Comparison of ENCODE assay signal across 22 cellular contexts in the genomic region with DNA sequence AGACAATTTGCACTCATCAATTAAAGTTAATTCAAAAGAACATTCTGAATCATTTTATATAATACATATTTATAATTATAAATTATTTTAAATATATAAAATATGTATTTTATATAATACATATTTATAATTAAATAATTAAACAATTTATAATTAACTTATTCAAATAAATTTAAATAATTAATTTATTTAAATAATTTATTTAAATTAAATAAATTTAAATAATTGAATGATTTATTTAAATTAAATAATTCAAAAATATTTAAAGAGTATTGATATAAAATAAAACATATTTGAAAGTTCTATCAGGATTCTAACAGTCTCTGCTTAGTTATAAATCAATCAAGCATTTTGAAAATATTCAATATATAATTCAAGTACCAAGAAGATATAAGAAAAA.
DNase-seq lines count a peak whose midpoint lies in the region; ATAC-seq, FAIRE-seq and TF ChIP-seq lines count a peak whose summit lies in the region.
"Had no signal": no experiment of that assay in that cellular context is flagged by ENCODE, and none has a peak within 500 bp of the region (broad histone marks: within the 10 kb centered on the region; RNA-seq: fewer than 3 reads in every experiment).

No MANE protein-coding gene starts in this region.

- no TSS peak for BruUV-seq in K562 (replicated peaks; lab: Mats Ljungman, UMichigan)

- no peaks in the 10 kb centered on the region for H3K36me3 ChIP-seq in K562 (ENCODE audit: control insufficient read depth, insufficient read depth, low read length)
- H3K36me3 ChIP-seq: BE2C had no signal

- H3K27me3 ChIP-seq in K562 (ENCODE audit: control insufficient read depth in 2 of 2, insufficient read depth in 2 of 2, low read length in 2 of 2), result no peaks in the 10 kb centered on the region
- H3K27me3 ChIP-seq: BE2C had no signal

- no peaks in the 10 kb centered on the region for H3K79me2 ChIP-seq in K562 (ENCODE audit: control insufficient read depth, insufficient read depth, low read length)

- no peaks in the 10 kb centered on the region for H3K36me3 Mint-ChIP-seq in CD14-positive monocyte
- no peaks in the 10 kb centered on the region for H3K36me3 Mint-ChIP-seq in natural killer cell treated with Interleukin-12 subunit alpha and Interleukin-12 subunit beta and Interleukin-15 and Interleukin-18, amount 100 ng/mL, for 72 hours
- H3K36me3 Mint-ChIP-seq: IgD-negative memory B cell had no signal

- H2AFZ ChIP-seq in K562 (ENCODE audit: low read depth, low read length), result no peak overlapping the region

- H3K9me3 ChIP-seq in K562 (replicated peaks; ENCODE audit: control insufficient read depth, insufficient read depth, low read depth, low read length), result no peaks in the 10 kb centered on the region
- H3K9me3 ChIP-seq: BE2C, Caco-2 had no signal

- DNase-seq in K562 (ENCODE audit: extremely low read depth in 1 of 4, low spot score in 3 of 4) (no peak), A172 (ENCODE audit: low spot score) (no peak), CD14-positive monocyte (ENCODE audit: low spot score) (no peak), T-helper 9 cell (no peak)
- DNase-seq in natural killer cell treated with Interleukin-12 subunit alpha and Interleukin-12 subunit beta and Interleukin-15 and Interleukin-18, amount 100 ng/mL, for 72 hours (ENCODE audit: low spot score), result no peak
- DNase-seq: 8988T; ACHN; BE2C; C1 segment of cervical spinal cord; Caco-2; CD4-positive, alpha-beta T cell; DMS153; DMS79; GF-D8; GOT3; H7; HFFc6 had no signal

- no peaks in the 10 kb centered on the region for H3K4me1 Mint-ChIP-seq in CD14-positive monocyte
- no peaks in the 10 kb centered on the region for H3K4me1 Mint-ChIP-seq in natural killer cell treated with Interleukin-12 subunit alpha and Interleukin-12 subunit beta and Interleukin-15 and Interleukin-18, amount 100 ng/mL, for 72 hours (ENCODE audit: low read depth in 2 of 2)
- H3K4me1 Mint-ChIP-seq: IgD-negative memory B cell had no signal

- H3K4me3 Mint-ChIP-seq in CD14-positive monocyte, result no peak overlapping the region
- H3K4me3 Mint-ChIP-seq in natural killer cell treated with Interleukin-12 subunit alpha and Interleukin-12 subunit beta and Interleukin-15 and Interleukin-18, amount 100 ng/mL, for 72 hours, result no peak overlapping the region
- H3K4me3 Mint-ChIP-seq: CD4-positive, alpha-beta T cell; HFFc6; IgD-negative memory B cell had no signal

- H3K27ac Mint-ChIP-seq in CD14-positive monocyte, result no peak overlapping the region
- no peak overlapping the region for H3K27ac Mint-ChIP-seq in natural killer cell treated with Interleukin-12 subunit alpha and Interleukin-12 subunit beta and Interleukin-15 and Interleukin-18, amount 100 ng/mL, for 72 hours
- H3K27ac Mint-ChIP-seq: CD4-positive, alpha-beta T cell; HFFc6; IgD-negative memory B cell had no signal

- no peaks in the 10 kb centered on the region for H3K9me1 ChIP-seq in K562 (ENCODE audit: control insufficient read depth, insufficient read depth, low read length)

- TF ChIP-seq RAD21 in K562 (CRISPR knock-in tag; conservative IDR thresholded peaks at IDR 0.05 in 1 of 2, IDR thresholded peaks at IDR 0.05 in 1 of 2), result no peak

- no peaks in the 10 kb centered on the region for H4K20me1 ChIP-seq in K562 (replicated peaks; ENCODE audit: control insufficient read depth, insufficient read depth, low read length)

- no peak overlapping the region for H3K4me2 ChIP-seq in K562 (ENCODE audit: insufficient read depth, low read length)

- POLR2A ChIA-PET in K562 (lab: Yijun Ruan, JAX), result no interaction called here

- H3K9me3 Mint-ChIP-seq in CD14-positive monocyte, result peaks cover 0 to 4% (median 1%) of the 10 kb centered on the region in 7 donors
- H3K9me3 Mint-ChIP-seq in natural killer cell treated with Interleukin-12 subunit alpha and Interleukin-12 subunit beta and Interleukin-15 and Interleukin-18, amount 100 ng/mL, for 72 hours, result no peaks in the 10 kb centered on the region

- FAIRE-seq in G401.6 (lab: Jason Lieb, UNC) (peak; percentile 99), K562 (lab: Jason Lieb, UNC) (no peak), islet of Langerhans (lab: Jason Lieb, UNC) (peak; percentile 45)
- FAIRE-seq: HepG2 had no signal

- H3K9ac ChIP-seq in K562 (ENCODE audit: insufficient read depth in 1 of 2, low read depth in 2 of 2, low read length in 2 of 2), result no peak overlapping the region

- no peaks in the 10 kb centered on the region for H3K4me1 ChIP-seq in K562 (replicated peaks in 1 of 2; ENCODE audit: control insufficient read depth in 2 of 2, insufficient read depth in 2 of 2, low read length in 2 of 2)
- H3K4me1 ChIP-seq: BE2C, Caco-2 had no signal

- no peak for TF ChIP-seq CTCF in K562 (IDR thresholded peaks at IDR 0.05 in 2 of 3, conservative IDR thresholded peaks at IDR 0.05 in 1 of 3; ENCODE audit: insufficient read depth in 2 of 3, low read depth in 1 of 3, low read length in 3 of 3)
- no peak for TF ChIP-seq CTCF in CD14-positive monocyte (IDR thresholded peaks at IDR 0.05)

- no peak for ATAC-seq in K562
- ATAC-seq in natural killer cell treated with Interleukin-12 subunit alpha and Interleukin-12 subunit beta and Interleukin-15 and Interleukin-18, amount 100 ng/mL, for 72 hours, result no peak
- ATAC-seq: HCT116, HepG2 had no signal

- in situ Hi-C loops in K562 (cut with MboI), result no loop called here

- H3K27ac ChIP-seq in K562 (ENCODE audit: extremely low read depth, low read depth, low read length), result no peak overlapping the region

- TF ChIP-seq POLR2A in K562 (conservative IDR thresholded peaks at IDR 0.05), result no peak

- H3K27me3 Mint-ChIP-seq in CD14-positive monocyte (ENCODE audit: low read depth in 3 of 3), result no peaks in the 10 kb centered on the region
- H3K27me3 Mint-ChIP-seq in natural killer cell treated with Interleukin-12 subunit alpha and Interleukin-12 subunit beta and Interleukin-15 and Interleukin-18, amount 100 ng/mL, for 72 hours, result no peaks in the 10 kb centered on the region
- H3K27me3 Mint-ChIP-seq: CD4-positive, alpha-beta T cell; IgD-negative memory B cell had no signal

- TF ChIP-seq EP300 in K562 (IDR thresholded peaks at IDR 0.05; ENCODE audit: low read length), result no peak

- intact Hi-C loops in K562 (cut with micrococcal nuclease), result no loop called here
- intact Hi-C loops in CD14-positive monocyte (cut with micrococcal nuclease), result no loop called here

- H3K4me3 ChIP-seq in K562, result no peak overlapping the region

- CTCF ChIA-PET in K562 (lab: Yijun Ruan, JAX; ENCODE audit: low intra/inter-chr PET ratio), result no interaction called here

TF ChIP-seq in K562, 482 proteins besides CTCF, POLR2A, EP300 and RAD21:
- TF ChIP-seq ARNT (IDR thresholded peaks at IDR 0.05) (no peak), ZNF274 (IDR thresholded peaks at IDR 0.05; ENCODE audit: borderline replicate concordance, low read depth, low read length) (peak; percentile 22; the same call in 1 of the 2 replicates)
- TF ChIP-seq, protein P1, sequence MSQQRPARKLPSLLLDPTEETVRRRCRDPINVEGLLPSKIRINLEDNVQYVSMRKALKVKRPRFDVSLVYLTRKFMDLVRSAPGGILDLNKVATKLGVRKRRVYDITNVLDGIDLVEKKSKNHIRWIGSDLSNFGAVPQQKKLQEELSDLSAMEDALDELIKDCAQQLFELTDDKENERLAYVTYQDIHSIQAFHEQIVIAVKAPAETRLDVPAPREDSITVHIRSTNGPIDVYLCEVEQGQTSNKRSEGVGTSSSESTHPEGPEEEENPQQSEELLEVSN (IDR thresholded peaks at IDR 0.05; ENCODE audit: borderline replicate concordance in 1 of 2, extremely low read depth in 1 of 2, insufficient read depth in 1 of 2, insufficient read length in 1 of 2, low read depth in 1 of 2, low read length in 1 of 2, poor library complexity in 1 of 2, severe bottlenecking in 1 of 2), result no peak
